Comparison of ENCODE assay signal across 17 cellular contexts in genomic region chr3:85164446-85164845, GRCh38.
A peak's percentile ranks its signal among the peaks of the same experiment; 100 is the strongest.
DNase-seq lines count a peak whose midpoint lies in the region; FAIRE-seq and TF ChIP-seq lines count a peak whose summit lies in the region.
"Had no signal": no experiment of that assay in that cellular context is flagged by ENCODE, and none has a peak within 500 bp of the region (broad histone marks: within the 10 kb centered on the region; RNA-seq: fewer than 3 reads in every experiment).

No MANE protein-coding gene starts in this region.

- DNase-seq in mammary epithelial cell = peak; percentile 49
- no peak for DNase-seq in breast epithelium (ENCODE audit: low spot score in 2 of 2)
- peak; percentile 78 for DNase-seq in epithelial cell of esophagus (ENCODE audit: low read depth)
- no peak for DNase-seq in keratinocyte (ENCODE audit: low read depth, low spot score)
- DNase-seq in NCI-H446 treated with DMSO at 0.1 percent for 48 hours (lab: John Stamatoyannopoulos, UW) = no peak
- DNase-seq in COLO668 (lab: John Stamatoyannopoulos, UW; ENCODE audit: unreplicated experiment) = no peak
- no peak for DNase-seq in NCI-H128 (lab: John Stamatoyannopoulos, UW; ENCODE audit: unreplicated experiment)
- DNase-seq in HUDEP-2 (lab: John Stamatoyannopoulos, UW; ENCODE audit: unreplicated experiment in 76 of 76) = no peak
- DNase-seq: CD8-positive, alpha-beta memory T cell; H7; NCI-H1436; NCI-H2029; NCI-H510A treated with DMSO at 0.1 percent for 48 hours had no signal

- H3K27ac ChIP-seq in mammary epithelial cell (ENCODE audit: insufficient read depth, low read depth, low read length) = peak overlapping the region; percentile 47
- H3K27ac ChIP-seq in breast epithelium = no peak overlapping the region
- H3K27ac ChIP-seq in keratinocyte (ENCODE audit: control insufficient read depth, insufficient read depth, low read length) = peak overlapping the region; percentile 80
- H3K27ac ChIP-seq: BLaER1, HL-60 had no signal

- TF ChIP-seq CTCF in mammary epithelial cell (conservative IDR thresholded peaks at IDR 0.05 in 1 of 2, IDR thresholded peaks at IDR 0.05 in 1 of 2; ENCODE audit: extremely low read depth in 1 of 2, insufficient read depth in 1 of 2, low read depth in 1 of 2, low read length in 2 of 2) (no peak), breast epithelium (IDR thresholded peaks at IDR 0.05) (no peak), epithelial cell of esophagus (IDR thresholded peaks at IDR 0.05; ENCODE audit: insufficient read depth, low read depth, low read length, missing control alignments) (no peak), keratinocyte (optimal IDR thresholded peaks at IDR 0.05 in 1 of 3, IDR thresholded peaks at IDR 0.05 in 1 of 3, conservative IDR thresholded peaks at IDR 0.05 in 1 of 3; ENCODE audit: extremely low read depth in 1 of 3, insufficient read depth in 2 of 3, low read length in 3 of 3) (no peak)

- H3K36me3 ChIP-seq in mammary epithelial cell (ENCODE audit: insufficient read depth, low read length) = no peaks in the 10 kb centered on the region
- H3K36me3 ChIP-seq in breast epithelium = no peaks in the 10 kb centered on the region
- H3K36me3 ChIP-seq in keratinocyte (ENCODE audit: control insufficient read depth in 2 of 2, extremely low read depth in 1 of 2, insufficient read depth in 2 of 2, low read length in 2 of 2) = no peaks in the 10 kb centered on the region
- H3K36me3 ChIP-seq: BLaER1 had no signal

- peak; percentile 51 for FAIRE-seq in keratinocyte (lab: Jason Lieb, UNC)
- FAIRE-seq: GM19239, HTR-8/SVneo had no signal

- H4K20me1 ChIP-seq in mammary epithelial cell (ENCODE audit: insufficient read depth, low read length) (no peaks in the 10 kb centered on the region), keratinocyte (ENCODE audit: control insufficient read depth, extremely low read depth, insufficient read depth, low read length) (no peaks in the 10 kb centered on the region)
- H4K20me1 ChIP-seq: BLaER1 had no signal

- H3K4me1 ChIP-seq in mammary epithelial cell (ENCODE audit: insufficient read depth, low read length) = peaks cover 29% of the 10 kb centered on the region
- H3K4me1 ChIP-seq in breast epithelium = no peaks in the 10 kb centered on the region
- peaks cover 34% of the 10 kb centered on the region for H3K4me1 ChIP-seq in keratinocyte (ENCODE audit: control insufficient read depth, extremely low read depth, insufficient read depth, low read length)
- H3K4me1 ChIP-seq: BLaER1 had no signal

- dilution Hi-C loops in mammary epithelial cell (cut with HindIII; ENCODE audit: low sequenced_read_pairs) = no loop called here
- dilution Hi-C loops in keratinocyte (cut with MboI; ENCODE audit: extremely low pct_ligation_motif_present, low sequenced_read_pairs) = no loop called here

- H3K4me2 ChIP-seq in mammary epithelial cell (ENCODE audit: insufficient read depth, low read depth, low read length) (peak overlapping the region; percentile 73), keratinocyte (ENCODE audit: control insufficient read depth, extremely low read depth, insufficient read depth, low read depth, low read length) (peak overlapping the region; percentile 62)
- H3K4me2 ChIP-seq: BLaER1 had no signal

- BruUV-seq in mammary epithelial cell (replicated peaks; lab: Mats Ljungman, UMichigan) = no TSS peak

- no peaks in the 10 kb centered on the region for H3K79me2 ChIP-seq in mammary epithelial cell (ENCODE audit: insufficient read depth, low read length)
- no peaks in the 10 kb centered on the region for H3K79me2 ChIP-seq in keratinocyte (ENCODE audit: control insufficient read depth, insufficient read depth, low read length)

- CTCF ChIA-PET in mammary epithelial cell (lab: Charles Lee; ENCODE audit: low non-redundant PET) = no interaction called here

- H3K9ac ChIP-seq in mammary epithelial cell (ENCODE audit: insufficient read depth, low read length) (no peak overlapping the region), keratinocyte (ENCODE audit: control insufficient read depth, extremely low read depth, insufficient read depth, low read length) (peak overlapping the region; percentile 1)
- H3K9ac ChIP-seq: BLaER1 had no signal

- H3K9me1 ChIP-seq in keratinocyte (ENCODE audit: control insufficient read depth, extremely low read depth, insufficient read depth, low read length) = no peaks in the 10 kb centered on the region

- no peaks in the 10 kb centered on the region for H3K27me3 ChIP-seq in mammary epithelial cell (ENCODE audit: insufficient read depth, low read length)
- H3K27me3 ChIP-seq in breast epithelium = no peaks in the 10 kb centered on the region
- H3K27me3 ChIP-seq in keratinocyte (ENCODE audit: control insufficient read depth, extremely low read depth, insufficient read depth, low read length) = no peaks in the 10 kb centered on the region
- H3K27me3 ChIP-seq: BLaER1 had no signal

- no peak for TF ChIP-seq POLR2A in breast epithelium (IDR thresholded peaks at IDR 0.05)

- no peak overlapping the region for H3K4me3 ChIP-seq in mammary epithelial cell (replicated peaks in 1 of 3; ENCODE audit: insufficient read depth in 1 of 3, low read depth in 2 of 3, low read length in 3 of 3)
- H3K4me3 ChIP-seq in breast epithelium = no peak overlapping the region
- H3K4me3 ChIP-seq in epithelial cell of esophagus (ENCODE audit: low read length) = no peak overlapping the region
- H3K4me3 ChIP-seq in keratinocyte (ENCODE audit: control insufficient read depth in 2 of 3, extremely low read depth in 1 of 3, insufficient read depth in 2 of 3, low read depth in 1 of 3, low read length in 3 of 3) = no peak overlapping the region
- H3K4me3 ChIP-seq: BLaER1 had no signal

- 33% methylated on average over 2 of the region's 2 CpGs for WGBS in mammary epithelial cell (ENCODE audit: low coverage, missing lambda C conversion rate)

- H2AFZ ChIP-seq in mammary epithelial cell (ENCODE audit: low read depth, low read length) (peak overlapping the region; percentile 86), keratinocyte (ENCODE audit: control insufficient read depth, low read length) (peak overlapping the region; percentile 86)

- in situ Hi-C loops in mammary epithelial cell (cut with MboI; ENCODE audit: low sequenced_read_pairs in 2 of 2) = no loop called here

- intact Hi-C loops in mammary epithelial cell (cut with micrococcal nuclease) = no loop called here
- intact Hi-C loops in breast epithelium (cut with DNase I; ENCODE audit: low total_unique reads) = no loop called here

- H3K9me3 ChIP-seq in mammary epithelial cell (replicated peaks; ENCODE audit: insufficient read depth, low read length) (no peaks in the 10 kb centered on the region), breast epithelium (no peaks in the 10 kb centered on the region), keratinocyte (ENCODE audit: control insufficient read depth, low read depth, low read length) (no peaks in the 10 kb centered on the region)
- H3K9me3 ChIP-seq: BLaER1 had no signal

Comparison
In these comparisons a context has a peak if more than half of its experiments do, and no peak if none do; other contexts are left out.
1. DNase-seq: peak in mammary epithelial cell (single experiment) and epithelial cell of esophagus (single experiment); none in breast epithelium (0 of 2), keratinocyte (single experiment), NCI-H446 treated with DMSO at 0.1 percent for 48 hours (single experiment), COLO668 (single experiment), NCI-H128 (single experiment) and HUDEP-2 (0 of 76).
2. H3K27ac ChIP-seq: peak in mammary epithelial cell (single experiment) and keratinocyte (single experiment); none in breast epithelium (0 of 2).